13 cellular contexts compared by ENCODE assay signal in the genomic region with DNA sequence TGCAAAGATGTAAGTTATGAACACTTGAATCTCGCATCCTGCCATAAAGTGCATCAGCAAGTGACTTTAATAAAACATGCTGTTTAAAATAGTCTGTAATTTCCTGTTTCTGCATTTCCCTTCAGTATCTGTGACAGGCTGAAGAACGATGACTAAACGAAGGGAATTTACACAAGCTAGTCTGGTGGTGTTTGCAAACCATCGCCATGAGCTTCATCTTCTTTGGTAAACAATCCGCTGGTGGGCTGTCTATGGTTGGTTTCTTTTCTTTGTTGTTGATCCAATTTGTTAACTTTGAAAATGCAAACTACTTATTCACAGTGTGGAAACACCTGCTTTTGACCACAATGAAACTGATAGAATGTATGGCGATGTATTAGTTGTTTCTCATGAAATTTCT. TPM values are rescaled to one million over a fixed set of nuclear protein-coding genes. Genes with fewer than 3 reads are reported as not detected.
DNase-seq lines count a peak whose midpoint lies in the region; ATAC-seq and TF ChIP-seq lines count a peak whose summit lies in the region.
"Had no signal": no experiment of that assay in that cellular context is flagged by ENCODE, and none has a peak within 500 bp of the region (broad histone marks: within the 10 kb centered on the region; RNA-seq: fewer than 3 reads in every experiment).

No MANE protein-coding gene starts in this region.

- H3K27me3 Mint-ChIP-seq in WTC11 (ENCODE audit: low read depth): no peaks in the 10 kb centered on the region

- TF ChIP-seq CTCF in GM12865 (IDR thresholded peaks at IDR 0.05; ENCODE audit: insufficient read depth, low read depth, low read length, missing control alignments): no peak
- no peak for TF ChIP-seq CTCF in epithelial cell of esophagus (IDR thresholded peaks at IDR 0.05; ENCODE audit: insufficient read depth, low read depth, low read length, missing control alignments)
- TF ChIP-seq CTCF in WTC11 (IDR thresholded peaks at IDR 0.05): no peak

- H3K36me3 Mint-ChIP-seq in WTC11: no peaks in the 10 kb centered on the region
- H3K36me3 Mint-ChIP-seq: activated naive CD8-positive, alpha-beta T cell had no signal

- H3K27ac Mint-ChIP-seq in WTC11: no peak overlapping the region
- H3K27ac Mint-ChIP-seq: activated naive CD8-positive, alpha-beta T cell had no signal

- peaks cover 26% of the 10 kb centered on the region for H3K4me1 Mint-ChIP-seq in WTC11

- no peaks in the 10 kb centered on the region for H3K9me3 Mint-ChIP-seq in WTC11

- DNase-seq in GM12865 (ENCODE audit: low read depth) (peak; percentile 50), epithelial cell of esophagus (ENCODE audit: low read depth) (peak; percentile 44), WTC11 (ENCODE audit: low spot score) (no peak), C1 segment of cervical spinal cord (lab: John Stamatoyannopoulos, UW) (no peak)
- DNase-seq: DMS 273 treated with DMSO at 0.1 percent for 48 hours; GOT3; stimulated activated CD8-positive, alpha-beta memory T cell treated with anti-CD3 and anti-CD28 coated beads, Interleukin-4, amount 100 ng/mL, for 48 hours; SW 1271 had no signal

- ATAC-seq in GM21515 (IDR thresholded peaks at IDR 0.05; ENCODE audit: unreplicated experiment) (peak; percentile 65), HG03558 (IDR thresholded peaks at IDR 0.05; ENCODE audit: extremely low read depth, unreplicated experiment) (peak; percentile 72), WTC11 (no peak), HG03378 (IDR thresholded peaks at IDR 0.05; ENCODE audit: unreplicated experiment) (no peak)
- ATAC-seq: left lobe of liver had no signal

- H3K4me3 ChIP-seq in GM12865 (ENCODE audit: low read depth, low read length): no peak overlapping the region
- no peak overlapping the region for H3K4me3 ChIP-seq in epithelial cell of esophagus (ENCODE audit: low read length)

- POLR2A ChIA-PET in WTC11 (lab: Charles Lee): no interaction called here

- CTCF ChIA-PET in WTC11 (lab: Charles Lee): interaction anchor here (0.5 to 1.9 kb wide), 4 partner anchors 12 to 1430 kb away, joined by 3 to 7 read pairs (median 4); no protein-coding TSS in a partner anchor

- no peak overlapping the region for H3K4me3 Mint-ChIP-seq in WTC11
- H3K4me3 Mint-ChIP-seq: activated naive CD8-positive, alpha-beta T cell had no signal

TF ChIP-seq in WTC11, 78 proteins besides CTCF, POLR2A, EP300 and RAD21:
- TF ChIP-seq CREM (CRISPR knock-in tag; IDR thresholded peaks at IDR 0.05) (no peak), NR2C2 (CRISPR knock-in tag; IDR thresholded peaks at IDR 0.05) (no peak), ESRRA (CRISPR knock-in tag; IDR thresholded peaks at IDR 0.05; ENCODE audit: borderline replicate concordance) (no peak), SP1 (CRISPR knock-in tag; conservative IDR thresholded peaks at IDR 0.05) (no peak), ZNF423 (CRISPR knock-in tag; IDR thresholded peaks at IDR 0.05) (no peak), ZNF317 (CRISPR knock-in tag; IDR thresholded peaks at IDR 0.05; ENCODE audit: borderline replicate concordance, low read depth) (no peak), NFATC4 (CRISPR knock-in tag; IDR thresholded peaks at IDR 0.05) (no peak), KAT7 (CRISPR knock-in tag; IDR thresholded peaks at IDR 0.05; ENCODE audit: borderline replicate concordance) (no peak), ELF4 (CRISPR knock-in tag; IDR thresholded peaks at IDR 0.05; ENCODE audit: low read depth) (no peak)
- TF ChIP-seq, protein P1, sequence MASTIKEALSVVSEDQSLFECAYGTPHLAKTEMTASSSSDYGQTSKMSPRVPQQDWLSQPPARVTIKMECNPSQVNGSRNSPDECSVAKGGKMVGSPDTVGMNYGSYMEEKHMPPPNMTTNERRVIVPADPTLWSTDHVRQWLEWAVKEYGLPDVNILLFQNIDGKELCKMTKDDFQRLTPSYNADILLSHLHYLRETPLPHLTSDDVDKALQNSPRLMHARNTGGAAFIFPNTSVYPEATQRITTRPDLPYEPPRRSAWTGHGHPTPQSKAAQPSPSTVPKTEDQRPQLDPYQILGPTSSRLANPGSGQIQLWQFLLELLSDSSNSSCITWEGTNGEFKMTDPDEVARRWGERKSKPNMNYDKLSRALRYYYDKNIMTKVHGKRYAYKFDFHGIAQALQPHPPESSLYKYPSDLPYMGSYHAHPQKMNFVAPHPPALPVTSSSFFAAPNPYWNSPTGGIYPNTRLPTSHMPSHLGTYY (CRISPR knock-in tag; IDR thresholded peaks at IDR 0.05): no peak
- TF ChIP-seq, protein P2, sequence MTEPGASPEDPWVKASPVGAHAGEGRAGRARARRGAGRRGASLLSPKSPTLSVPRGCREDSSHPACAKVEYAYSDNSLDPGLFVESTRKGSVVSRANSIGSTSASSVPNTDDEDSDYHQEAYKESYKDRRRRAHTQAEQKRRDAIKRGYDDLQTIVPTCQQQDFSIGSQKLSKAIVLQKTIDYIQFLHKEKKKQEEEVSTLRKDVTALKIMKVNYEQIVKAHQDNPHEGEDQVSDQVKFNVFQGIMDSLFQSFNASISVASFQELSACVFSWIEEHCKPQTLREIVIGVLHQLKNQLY (CRISPR knock-in tag; IDR thresholded peaks at IDR 0.05): no peak
TF ChIP-seq in WTC11: peak in this region for 0.

RNA-seq across cellular contexts. Expression of a gene that starts 13.9 kb away (rescaled TPM):
- 2.7 to 4.6 TPM (median 2.8 TPM) in 3 replicates for total RNA-seq in WTC11 (2021)
- total RNA-seq: left lobe of liver had no signal

Comparison
In these comparisons a context has a peak if more than half of its experiments do, and no peak if none do; other contexts are left out.
1. DNase-seq: peak in GM12865 (single experiment) and epithelial cell of esophagus (single experiment); none in WTC11 (single experiment) and C1 segment of cervical spinal cord (0 of 14).
2. ATAC-seq: peak in GM21515 (single experiment) and HG03558 (single experiment); none in WTC11 (single experiment) and HG03378 (single experiment).